In the genomic region with DNA sequence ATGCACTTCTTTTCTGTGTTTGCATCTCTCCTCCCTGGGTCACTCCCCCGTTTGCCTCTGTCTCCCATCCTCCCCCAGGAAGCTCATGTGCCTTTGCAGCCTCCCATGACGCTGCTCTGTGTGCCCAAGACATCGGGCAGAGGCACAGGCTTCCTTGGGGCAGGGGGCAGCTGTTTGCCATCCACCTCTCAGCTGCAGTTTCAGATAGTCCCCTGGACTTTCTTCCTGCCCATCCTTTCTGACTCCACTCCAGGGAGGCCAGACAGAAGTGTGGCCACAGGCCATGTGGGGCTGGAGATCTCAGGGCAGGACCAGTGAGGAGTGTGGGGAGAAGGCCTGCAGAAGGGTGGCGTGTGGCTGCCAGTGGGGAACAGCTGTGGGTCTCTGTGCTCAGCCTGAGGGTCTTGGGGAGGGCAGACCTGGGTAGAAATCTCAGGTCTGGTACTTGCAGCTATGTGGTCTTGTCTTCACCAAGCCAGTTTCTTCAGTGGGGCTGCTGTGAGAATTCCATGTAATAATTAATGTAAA, we compare ENCODE assay signal across 21 cellular contexts. TPM values are rescaled to one million over a fixed set of nuclear protein-coding genes. Genes with fewer than 3 reads are reported as not detected.
DNase-seq lines count a peak whose midpoint lies in the region; FAIRE-seq and TF ChIP-seq lines count a peak whose summit lies in the region.
"Had no signal": no experiment of that assay in that cellular context is flagged by ENCODE, and none has a peak within 500 bp of the region (broad histone marks: within the 10 kb centered on the region; RNA-seq: fewer than 3 reads in every experiment).

No MANE protein-coding gene starts in this region.

- H3K4me2 ChIP-seq in astrocyte (ENCODE audit: low read length), result no peak overlapping the region
- H3K4me2 ChIP-seq: hepatocyte had no signal

- H3K4me1 Mint-ChIP-seq in astrocyte (ENCODE audit: low read depth, unreplicated experiment), result peaks cover 6% of the 10 kb centered on the region
- peaks cover 19% of the 10 kb centered on the region for H3K4me1 Mint-ChIP-seq in nephron progenitor cell

- H3K27ac Mint-ChIP-seq in astrocyte (ENCODE audit: unreplicated experiment) (peak overlapping the region; percentile 48), nephron progenitor cell (no peak overlapping the region)

- peak; percentile 71 for DNase-seq in cardiac septum (ENCODE audit: low spot score)
- DNase-seq in right atrium auricular region (ENCODE audit: low spot score), result no peak
- DNase-seq in astrocyte (ENCODE audit: low read depth), result no peak
- DNase-seq in nephron progenitor cell, result no peak
- DNase-seq in testis, result no peak
- no peak for DNase-seq in colonic mucosa
- no peak for DNase-seq in medulla oblongata (ENCODE audit: extremely low spot score)
- DNase-seq in erythroblast (lab: John Stamatoyannopoulos, UW), result no peak
- DNase-seq: activated naive CD4-positive, alpha-beta T cell treated with Interleukin-2 at 50 U/mL for 16 hours; DMS153; kidney glomerular epithelial cell; MG63; mucosa of descending colon; NCI-H1694 treated with DMSO at 0.1 percent for 48 hours; NCI-H446; NK-92 treated with Interleukin-12 subunit alpha and Interleukin-12 subunit beta, amount 100 ng/mL, for 24 hours; stimulated activated CD4-positive, alpha-beta T cell treated with anti-CD3 and anti-CD28 coated beads, Interleukin-4, amount 100 ng/mL, for 24 hours; SW 1271 had no signal

- H3K27me3 ChIP-seq in right atrium auricular region (no peaks in the 10 kb centered on the region), astrocyte (ENCODE audit: insufficient read depth, low read length) (no peaks in the 10 kb centered on the region), testis (no peaks in the 10 kb centered on the region), colonic mucosa (no peaks in the 10 kb centered on the region)
- H3K27me3 ChIP-seq: hepatocyte, MG63 had no signal

- H2AFZ ChIP-seq in astrocyte (ENCODE audit: low read depth, low read length), result peak overlapping the region; percentile 17

- H3K4me3 Mint-ChIP-seq in astrocyte (ENCODE audit: unreplicated experiment) (no peak overlapping the region), nephron progenitor cell (peak overlapping the region; percentile 53)

- FAIRE-seq in astrocyte (lab: Jason Lieb, UNC), result no peak
- FAIRE-seq: A204.1 had no signal

- no peaks in the 10 kb centered on the region for H3K79me2 ChIP-seq in astrocyte (ENCODE audit: insufficient read depth, low read length)
- H3K79me2 ChIP-seq: hepatocyte had no signal

- H3K4me1 ChIP-seq in right atrium auricular region, result peaks cover 0 to 18% of the 10 kb centered on the region in 2 donors
- H3K4me1 ChIP-seq in astrocyte (ENCODE audit: insufficient read depth, low read length), result peaks cover 2% of the 10 kb centered on the region
- peaks cover 11% of the 10 kb centered on the region for H3K4me1 ChIP-seq in testis
- no peaks in the 10 kb centered on the region for H3K4me1 ChIP-seq in colonic mucosa

- intact Hi-C loops in cardiac septum (cut with DNase I), result loop anchor here (2.0 to 5.0 kb wide), 3 partner anchors 131 to 859 kb away; no protein-coding TSS in a partner anchor
- intact Hi-C loops in testis (cut with DNase I; ENCODE audit: low total_unique reads), result loop anchor here (5.0 to 10.0 kb wide), 2 partner anchors 134 to 839 kb away; a partner anchor contains a TSS
- intact Hi-C loops in colonic mucosa (cut with DNase I), result loop anchor here (5.0 kb wide), 1 partner anchor 854 kb away; no protein-coding TSS in a partner anchor

- H3K9me3 ChIP-seq in right atrium auricular region, result no peaks in the 10 kb centered on the region
- H3K9me3 ChIP-seq in astrocyte (ENCODE audit: insufficient read depth, low read depth, low read length), result no peaks in the 10 kb centered on the region
- H3K9me3 ChIP-seq in testis, result no peaks in the 10 kb centered on the region
- H3K9me3 ChIP-seq in colonic mucosa, result no peaks in the 10 kb centered on the region
- H3K9me3 ChIP-seq: MG63, mucosa of descending colon had no signal

- no peak for TF ChIP-seq CTCF in right atrium auricular region (IDR thresholded peaks at IDR 0.05)
- no peak for TF ChIP-seq CTCF in astrocyte (IDR thresholded peaks at IDR 0.05; ENCODE audit: insufficient read depth, low read depth, low read length)
- no peak for TF ChIP-seq CTCF in nephron progenitor cell (IDR thresholded peaks at IDR 0.05)
- TF ChIP-seq CTCF in testis (IDR thresholded peaks at IDR 0.05), result no peak
- TF ChIP-seq CTCF in colonic mucosa (IDR thresholded peaks at IDR 0.05), result no peak

- H3K36me3 Mint-ChIP-seq in astrocyte (ENCODE audit: low read depth, unreplicated experiment) (no peaks in the 10 kb centered on the region), nephron progenitor cell (ENCODE audit: low read depth) (no peaks in the 10 kb centered on the region)

- H3K4me3 ChIP-seq in right atrium auricular region (no peak overlapping the region), astrocyte (ENCODE audit: insufficient read depth, low read depth, low read length) (no peak overlapping the region), testis (no peak overlapping the region), colonic mucosa (no peak overlapping the region)
- H3K4me3 ChIP-seq: hepatocyte, MG63, mucosa of descending colon, smooth muscle cell had no signal

- no peak overlapping the region for H3K9ac ChIP-seq in astrocyte (ENCODE audit: low read length)
- H3K9ac ChIP-seq in colonic mucosa (ENCODE audit: low read depth in 2 of 2, low read length in 2 of 2), result no peak overlapping the region

- H3K36me3 ChIP-seq in right atrium auricular region (no peaks in the 10 kb centered on the region), astrocyte (ENCODE audit: insufficient read depth, low read length) (no peaks in the 10 kb centered on the region), testis (ENCODE audit: low read depth, missing control alignments) (no peaks in the 10 kb centered on the region), colonic mucosa (no peaks in the 10 kb centered on the region)
- H3K36me3 ChIP-seq: MG63 had no signal

- H3K9me3 Mint-ChIP-seq in astrocyte (ENCODE audit: unreplicated experiment) (peaks cover 2% of the 10 kb centered on the region), nephron progenitor cell (no peaks in the 10 kb centered on the region)

- peaks cover 4% of the 10 kb centered on the region for H4K20me1 ChIP-seq in astrocyte (ENCODE audit: insufficient read depth, low read length)

- no peak for TF ChIP-seq POLR2A in testis (IDR thresholded peaks at IDR 0.05)
- TF ChIP-seq POLR2A in erythroblast (IDR thresholded peaks at IDR 0.05; ENCODE audit: low read length), result no peak

- 42 to 59% methylated on average over 4 of the region's 4 CpGs for WGBS in testis, 2 donors

- H3K27ac ChIP-seq in right atrium auricular region (peak overlapping the region in 1 of 2 donors; percentile 11), astrocyte (ENCODE audit: low read depth, low read length) (no peak overlapping the region), testis (peak overlapping the region; percentile 36 to 70), colonic mucosa (no peak overlapping the region)
- H3K27ac ChIP-seq: hepatocyte had no signal

- H3K27me3 Mint-ChIP-seq in astrocyte (ENCODE audit: low read depth, unreplicated experiment) (no peaks in the 10 kb centered on the region), nephron progenitor cell (ENCODE audit: low read depth, poor library complexity) (peaks cover 4% of the 10 kb centered on the region)

RNA-seq across cellular contexts. Expression of a gene that starts 10.6 kb away (rescaled TPM):
- total RNA-seq in cardiac septum, result 25.7 TPM
- total RNA-seq in right atrium auricular region, result 10 to 100 TPM; 24.7 to 26.3 TPM
- total RNA-seq in astrocyte, result 33.3 and 35.4 TPM in 2 replicates
- 10 to 100 TPM; 55.3 to 66.3 TPM for total RNA-seq in testis
- polyA plus RNA-seq in testis (ENCODE audit: insufficient read depth, low read depth, low replicate concordance), result 45.0 TPM
- 10 to 100 TPM in 1 of 2 donors, 1 to 10 TPM in 1; 8.9 to 21.5 TPM for total RNA-seq in colonic mucosa

Comparison
In these comparisons a context has a peak if more than half of its experiments do, and no peak if none do; other contexts are left out.
1. H3K27ac ChIP-seq: peak in testis (2 of 2); none in astrocyte (single experiment) and colonic mucosa (single experiment).